Comparison of ENCODE assay signal across 23 cellular contexts in genomic region chr4:24195976-24196736, GRCh38.
DNase-seq lines count a peak whose midpoint lies in the region; ATAC-seq and TF ChIP-seq lines count a peak whose summit lies in the region.
"Had no signal": no experiment of that assay in that cellular context is flagged by ENCODE, and none has a peak within 500 bp of the region (broad histone marks: within the 10 kb centered on the region; RNA-seq: fewer than 3 reads in every experiment).

No MANE protein-coding gene starts in this region.

- H3K9me3 Mint-ChIP-seq in WTC11 (no peaks in the 10 kb centered on the region), osteocyte (ENCODE audit: unreplicated experiment) (no peaks in the 10 kb centered on the region)
- H3K9me3 Mint-ChIP-seq in activated T-cell treated with anti-CD3 and anti-CD28 coated beads, Interleukin-2, amount 50 U/mL, for 24 hours, result no peaks in the 10 kb centered on the region
- H3K9me3 Mint-ChIP-seq: brain had no signal

- H3K36me3 Mint-ChIP-seq in WTC11 (no peaks in the 10 kb centered on the region), osteocyte (ENCODE audit: unreplicated experiment) (no peaks in the 10 kb centered on the region)
- no peaks in the 10 kb centered on the region for H3K36me3 Mint-ChIP-seq in activated T-cell treated with anti-CD3 and anti-CD28 coated beads, Interleukin-2, amount 50 U/mL, for 24 hours (ENCODE audit: low read depth)
- H3K36me3 Mint-ChIP-seq: activated naive CD4-positive, alpha-beta T cell treated with anti-CD3 and anti-CD28 coated beads, Interleukin-2, amount 50 U/mL, for 72 hours; brain had no signal

- intact Hi-C loops in left ventricle myocardium superior (cut with micrococcal nuclease), result no loop called here

- no peaks in the 10 kb centered on the region for H3K4me1 ChIP-seq in HEK293 (ENCODE audit: control insufficient read depth, insufficient read depth, low read length)
- no peaks in the 10 kb centered on the region for H3K4me1 ChIP-seq in SJCRH30
- H3K4me1 ChIP-seq: esophagus squamous epithelium, left lung, suprapubic skin had no signal

- H3K9me3 ChIP-seq in HEK293 (ENCODE audit: control insufficient read depth, insufficient read depth, low read depth, low read length), result no peaks in the 10 kb centered on the region
- H3K9me3 ChIP-seq in SJCRH30 (replicated peaks), result no peaks in the 10 kb centered on the region
- H3K9me3 ChIP-seq: esophagus squamous epithelium, left lung, ovary, suprapubic skin had no signal

- TF ChIP-seq CTCF in HEK293 (tag by site-specific recombination; IDR thresholded peaks at IDR 0.05), result no peak
- TF ChIP-seq CTCF in WTC11 (IDR thresholded peaks at IDR 0.05), result no peak
- TF ChIP-seq CTCF in osteocyte (IDR thresholded peaks at IDR 0.05), result peak; percentile 21

- H3K4me1 Mint-ChIP-seq in WTC11 (peaks cover 27% of the 10 kb centered on the region), osteocyte (ENCODE audit: unreplicated experiment) (peaks cover 7% of the 10 kb centered on the region)
- H3K4me1 Mint-ChIP-seq in activated T-cell treated with anti-CD3 and anti-CD28 coated beads, Interleukin-2, amount 50 U/mL, for 24 hours (ENCODE audit: low read depth), result no peaks in the 10 kb centered on the region

- ATAC-seq in WTC11 (peak; percentile 48), left ventricle myocardium superior (peak; percentile 87), HG03097 (IDR thresholded peaks at IDR 0.05; ENCODE audit: low FRiP score, unreplicated experiment) (no peak)
- ATAC-seq: activated naive CD4-positive, alpha-beta T cell treated with anti-CD3 and anti-CD28 coated beads, Interleukin-2, amount 50 U/mL, for 72 hours; K562; left lung; Panc1 had no signal

- H3K4me3 Mint-ChIP-seq in WTC11 (no peak overlapping the region), osteocyte (ENCODE audit: unreplicated experiment) (no peak overlapping the region)
- no peak overlapping the region for H3K4me3 Mint-ChIP-seq in activated T-cell treated with anti-CD3 and anti-CD28 coated beads, Interleukin-2, amount 50 U/mL, for 24 hours
- H3K4me3 Mint-ChIP-seq: brain had no signal

- H3K27me3 Mint-ChIP-seq in WTC11 (ENCODE audit: low read depth), result no peaks in the 10 kb centered on the region; the same call in 1 of the 2 replicates
- H3K27me3 Mint-ChIP-seq in osteocyte (ENCODE audit: unreplicated experiment), result peaks cover 11% of the 10 kb centered on the region
- no peaks in the 10 kb centered on the region for H3K27me3 Mint-ChIP-seq in activated T-cell treated with anti-CD3 and anti-CD28 coated beads, Interleukin-2, amount 50 U/mL, for 24 hours
- H3K27me3 Mint-ChIP-seq: brain had no signal

- no peaks in the 10 kb centered on the region for H3K36me3 ChIP-seq in HEK293 (ENCODE audit: control insufficient read depth in 2 of 2, insufficient read depth in 1 of 2, low read length in 2 of 2)
- H3K36me3 ChIP-seq in SJCRH30, result no peaks in the 10 kb centered on the region
- H3K36me3 ChIP-seq: esophagus squamous epithelium, left lung, ovary, suprapubic skin had no signal

- CTCF ChIA-PET in HEK293 (lab: Yijun Ruan, JAX) (interaction anchor here (0.6 to 0.7 kb wide), 2 partner anchors 9 to 481 kb away, joined by 3 read pairs; no protein-coding TSS in a partner anchor), WTC11 (lab: Charles Lee) (no interaction called here)

- POLR2A ChIA-PET in HEK293 (lab: Yijun Ruan, JAX), result no interaction called here
- POLR2A ChIA-PET in WTC11 (lab: Charles Lee), result no interaction called here

- H3K27me3 ChIP-seq in SJCRH30, result no peaks in the 10 kb centered on the region
- H3K27me3 ChIP-seq: esophagus squamous epithelium, left lung, ovary, suprapubic skin had no signal

- H3K4me3 ChIP-seq in HEK293 (ENCODE audit: low read depth, low read length) (no peak overlapping the region), SJCRH30 (no peak overlapping the region)
- H3K4me3 ChIP-seq: esophagus squamous epithelium, K562, left lung, ovary, suprapubic skin had no signal

- H3K27ac Mint-ChIP-seq in WTC11 (no peak overlapping the region), osteocyte (ENCODE audit: unreplicated experiment) (no peak overlapping the region)
- H3K27ac Mint-ChIP-seq in activated T-cell treated with anti-CD3 and anti-CD28 coated beads, Interleukin-2, amount 50 U/mL, for 24 hours, result no peak overlapping the region
- H3K27ac Mint-ChIP-seq: activated naive CD4-positive, alpha-beta T cell treated with anti-CD3 and anti-CD28 coated beads, Interleukin-2, amount 50 U/mL, for 72 hours; brain had no signal

- H3K27ac ChIP-seq in HEK293 (ENCODE audit: extremely low read depth, low read depth, low read length), result no peak overlapping the region
- H3K27ac ChIP-seq in SJCRH30, result no peak overlapping the region
- H3K27ac ChIP-seq: esophagus squamous epithelium, HL-60, left lung, ovary, suprapubic skin had no signal

- DNase-seq in WTC11 (ENCODE audit: low spot score) (no peak), left ventricle myocardium superior (no peak), osteocyte (ENCODE audit: extremely low spot score, unreplicated experiment) (no peak), NCI-H510A treated with DMSO at 0.1 percent for 48 hours (lab: John Stamatoyannopoulos, UW) (no peak), SJCRH30 (no peak)
- DNase-seq in activated T-cell treated with anti-CD3 and anti-CD28 coated beads, Interleukin-2, amount 50 U/mL, for 24 hours, result no peak
- DNase-seq: AML-193, Calu3, esophagus squamous epithelium, GF-D8, GOT3, left lung, NCI-H1048, NCI-H69, ovary had no signal

TF ChIP-seq in HEK293, 187 proteins besides CTCF, POLR2A, EP300 and RAD21:
- no peak for TF ChIP-seq ZNF169 (tag by site-specific recombination; IDR thresholded peaks at IDR 0.05)
- peak; percentile 55 for TF ChIP-seq GLIS1 (tag by site-specific recombination; IDR thresholded peaks at IDR 0.05)

TF ChIP-seq in WTC11, 78 proteins besides CTCF, POLR2A, EP300 and RAD21:
- TF ChIP-seq ZBTB21 (CRISPR knock-in tag; IDR thresholded peaks at IDR 0.05; ENCODE audit: borderline replicate concordance), result no peak
- TF ChIP-seq MYBL2 (CRISPR knock-in tag; IDR thresholded peaks at IDR 0.05), result no peak
- TF ChIP-seq GRHL2 (CRISPR knock-in tag; IDR thresholded peaks at IDR 0.05; ENCODE audit: insufficient replicate concordance, severe bottlenecking), result no peak
- TF ChIP-seq, protein P1, sequence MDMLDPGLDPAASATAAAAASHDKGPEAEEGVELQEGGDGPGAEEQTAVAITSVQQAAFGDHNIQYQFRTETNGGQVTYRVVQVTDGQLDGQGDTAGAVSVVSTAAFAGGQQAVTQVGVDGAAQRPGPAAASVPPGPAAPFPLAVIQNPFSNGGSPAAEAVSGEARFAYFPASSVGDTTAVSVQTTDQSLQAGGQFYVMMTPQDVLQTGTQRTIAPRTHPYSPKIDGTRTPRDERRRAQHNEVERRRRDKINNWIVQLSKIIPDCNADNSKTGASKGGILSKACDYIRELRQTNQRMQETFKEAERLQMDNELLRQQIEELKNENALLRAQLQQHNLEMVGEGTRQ (CRISPR knock-in tag; IDR thresholded peaks at IDR 0.05), result no peak
- no peak for TF ChIP-seq CBFB (CRISPR knock-in tag; IDR thresholded peaks at IDR 0.05; ENCODE audit: low read depth)
- no peak for TF ChIP-seq ZNF532 (CRISPR knock-in tag; IDR thresholded peaks at IDR 0.05; ENCODE audit: borderline replicate concordance)
